ENCODE assay signal across 13 cellular contexts in the genomic region with DNA sequence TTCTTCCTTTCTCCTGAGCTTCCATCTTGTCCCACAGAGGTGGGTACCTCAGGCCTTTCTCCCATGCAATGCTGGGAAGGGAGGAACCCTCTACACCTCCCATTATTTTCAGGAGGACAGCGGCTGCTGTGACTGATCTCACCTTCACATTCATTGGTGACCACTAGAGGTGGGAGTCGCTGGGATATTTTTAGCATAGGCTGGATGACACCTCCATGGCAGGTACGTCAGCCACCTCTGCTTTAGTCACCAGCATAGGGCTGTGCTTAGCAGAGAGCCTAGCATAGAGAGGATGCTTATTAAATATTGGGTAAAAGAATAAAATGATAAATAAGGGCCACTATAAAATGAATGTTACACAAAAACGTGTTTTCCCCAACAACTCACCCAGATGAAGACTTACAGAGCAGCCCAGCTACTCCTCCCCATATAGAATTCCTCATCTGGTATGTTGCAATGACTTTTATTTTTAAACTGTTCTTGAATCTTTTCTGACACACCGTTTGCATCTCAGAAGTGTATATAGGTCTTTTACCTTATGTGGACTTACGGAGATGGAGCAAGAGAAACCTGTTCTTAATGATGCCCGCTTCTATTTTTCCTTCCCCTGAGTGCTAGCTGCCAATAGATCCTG.
"Had no signal": no experiment of that assay in that cellular context is flagged by ENCODE, and none has a peak within 500 bp of the region (broad histone marks: within the 10 kb centered on the region; RNA-seq: fewer than 3 reads in every experiment).

No MANE protein-coding gene starts in this region.

- H3K27me3 ChIP-seq: neutrophil, thyroid gland, vagina had no signal

- H3K27ac ChIP-seq: neutrophil, thyroid gland, vagina had no signal

- ATAC-seq: esophagus mucosa; natural killer cell; stimulated activated memory B cell treated with anti-CD40 and anti-IgM and Interleukin-4, amounts not matched to agents 10 μg/mL and 1 μg/mL and 100 μg/mL, for 72 hours had no signal

- H3K36me3 Mint-ChIP-seq: activated naive CD8-positive, alpha-beta T cell treated with anti-CD3 and anti-CD28 coated beads for 36 hours; natural killer cell; stimulated activated memory B cell treated with anti-CD40 and anti-IgM and Interleukin-4, amounts not matched to agents 10 μg/mL and 1 μg/mL and 100 μg/mL, for 72 hours had no signal

- H3K27ac Mint-ChIP-seq: activated naive CD8-positive, alpha-beta T cell treated with anti-CD3 and anti-CD28 coated beads for 36 hours; activated T-helper 1 cell treated with anti-CD3 and anti-CD28 coated beads, Interleukin-12 subunit alpha, Interleukin-12 subunit beta, Interleukin-2, Interleukin-4 antibody, amounts not matched to agents 30 ng/mL and 10 ng/mL and 1 ng/mL, durations not matched to agents 14 hours and 24 hours and 36 hours; natural killer cell; stimulated activated memory B cell treated with anti-CD40 and anti-IgM and Interleukin-4, amounts not matched to agents 10 μg/mL and 1 μg/mL and 100 μg/mL, for 72 hours had no signal

- H3K9me3 Mint-ChIP-seq: activated naive CD8-positive, alpha-beta T cell treated with anti-CD3 and anti-CD28 coated beads for 36 hours; activated T-helper 1 cell treated with anti-CD3 and anti-CD28 coated beads, Interleukin-12 subunit alpha, Interleukin-12 subunit beta, Interleukin-2, Interleukin-4 antibody, amounts not matched to agents 30 ng/mL and 10 ng/mL and 1 ng/mL, durations not matched to agents 14 hours and 24 hours and 36 hours; natural killer cell; stimulated activated memory B cell treated with anti-CD40 and anti-IgM and Interleukin-4, amounts not matched to agents 10 μg/mL and 1 μg/mL and 100 μg/mL, for 72 hours had no signal

- H3K4me1 Mint-ChIP-seq: activated naive CD8-positive, alpha-beta T cell treated with anti-CD3 and anti-CD28 coated beads for 36 hours; natural killer cell; stimulated activated memory B cell treated with anti-CD40 and anti-IgM and Interleukin-4, amounts not matched to agents 10 μg/mL and 1 μg/mL and 100 μg/mL, for 72 hours had no signal

- H3K4me3 ChIP-seq: thyroid gland, vagina had no signal

- H3K4me1 ChIP-seq: vagina had no signal

- H3K36me3 ChIP-seq: neutrophil, thyroid gland, vagina had no signal

- H3K9me3 ChIP-seq: neutrophil, thyroid gland, vagina had no signal

- H3K27me3 Mint-ChIP-seq: activated naive CD8-positive, alpha-beta T cell treated with anti-CD3 and anti-CD28 coated beads for 36 hours had no signal

- DNase-seq: activated CD4-positive, CD25-positive, alpha-beta regulatory T cell treated with anti-CD3 and anti-CD28 coated beads, Interleukin-2, amount 50 U/mL, for 72 hours; activated naive CD8-positive, alpha-beta T cell treated with anti-CD3 and anti-CD28 coated beads for 36 hours; anterior cingulate cortex; natural killer cell; posterior cingulate gyrus; retina; stimulated activated CD4-positive, alpha-beta T cell treated with anti-CD3 and anti-CD28 coated beads, Interleukin-2, amount 100 ng/mL, for 48 hours; thyroid gland had no signal

- H3K4me3 Mint-ChIP-seq: activated naive CD8-positive, alpha-beta T cell treated with anti-CD3 and anti-CD28 coated beads for 36 hours; activated T-helper 1 cell treated with anti-CD3 and anti-CD28 coated beads, Interleukin-12 subunit alpha, Interleukin-12 subunit beta, Interleukin-2, Interleukin-4 antibody, amounts not matched to agents 30 ng/mL and 10 ng/mL and 1 ng/mL, durations not matched to agents 14 hours and 24 hours and 36 hours; natural killer cell; stimulated activated memory B cell treated with anti-CD40 and anti-IgM and Interleukin-4, amounts not matched to agents 10 μg/mL and 1 μg/mL and 100 μg/mL, for 72 hours had no signal
